Comparison of ENCODE assay signal across 18 cellular contexts in the genomic region with DNA sequence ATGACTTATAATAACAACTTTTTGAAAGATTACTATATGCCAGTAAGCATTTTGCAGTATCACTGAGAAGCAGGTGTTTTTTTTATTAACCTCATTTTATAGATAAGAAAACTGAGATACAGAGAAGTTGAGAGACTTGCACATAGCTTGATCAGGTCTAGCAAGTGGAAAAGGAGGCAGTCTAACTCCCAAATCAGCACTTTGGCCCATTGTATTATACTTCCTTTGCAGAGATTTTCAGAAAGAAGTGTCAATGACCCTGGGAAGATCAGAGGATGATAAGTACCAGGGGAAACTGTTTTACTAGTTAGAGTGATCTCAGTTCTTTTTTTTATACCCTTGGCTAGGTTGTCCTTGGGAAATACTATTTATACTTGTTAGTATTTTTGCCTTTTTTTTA.
DNase-seq lines count a peak whose midpoint lies in the region; ATAC-seq and TF ChIP-seq lines count a peak whose summit lies in the region.
"Had no signal": no experiment of that assay in that cellular context is flagged by ENCODE, and none has a peak within 500 bp of the region (broad histone marks: within the 10 kb centered on the region; RNA-seq: fewer than 3 reads in every experiment).

No MANE protein-coding gene starts in this region.

- no peaks in the 10 kb centered on the region for H3K27me3 ChIP-seq in heart left ventricle
- H3K27me3 ChIP-seq: BLaER1 treated with 17β-estradiol and CSF1 and Interleukin-3, amounts not matched to agents 10 nM and 100 nM had no signal

- H3K4me3 ChIP-seq in heart left ventricle = no peak overlapping the region
- no peak overlapping the region for H3K4me3 ChIP-seq in mucosa of descending colon
- H3K4me3 ChIP-seq: BLaER1 treated with 17β-estradiol and CSF1 and Interleukin-3, amounts not matched to agents 10 nM and 100 nM; GM12878; GM23338 had no signal

- ATAC-seq in heart left ventricle = peak; percentile 28 to 85 (median 51)
- no peak for ATAC-seq in Right ventricle myocardium inferior
- peak; percentile 54 for ATAC-seq in left ventricle myocardium superior
- no peak for ATAC-seq in left cardiac atrium
- peak; percentile 35 for ATAC-seq in mucosa of descending colon
- ATAC-seq in GM21423 (IDR thresholded peaks at IDR 0.05; ENCODE audit: unreplicated experiment) = no peak
- ATAC-seq: GM12878, GM23338 had no signal

- H3K9me3 ChIP-seq in heart left ventricle = peaks cover 0 to 16% (median 2%) of the 10 kb centered on the region in 12 donors
- no peaks in the 10 kb centered on the region for H3K9me3 ChIP-seq in mucosa of descending colon

- H3K4me1 ChIP-seq in heart left ventricle = peaks cover 0 to 14% (median 0%) of the 10 kb centered on the region in 12 donors
- H3K4me1 ChIP-seq in mucosa of descending colon (ENCODE audit: low read depth) = no peaks in the 10 kb centered on the region
- H3K4me1 ChIP-seq: BLaER1 treated with 17β-estradiol and CSF1 and Interleukin-3, amounts not matched to agents 10 nM and 100 nM had no signal

- H3K27ac ChIP-seq in heart left ventricle = no peak overlapping the region
- H3K27ac ChIP-seq: 22Rv1; BLaER1 treated with 17β-estradiol and CSF1 and Interleukin-3, amounts not matched to agents 10 nM and 100 nM had no signal

- DNase-seq in heart left ventricle (no peak), Right ventricle myocardium inferior (ENCODE audit: missing footprints) (no peak), left ventricle myocardium superior (no peak), left cardiac atrium (no peak), mucosa of descending colon (no peak), mucosa of gallbladder (ENCODE audit: low spot score) (no peak)
- DNase-seq: CD4-positive, alpha-beta T cell; CD8-positive, alpha-beta memory T cell; DMS 273 treated with DMSO at 0.1 percent for 48 hours; DMS79; EL; GDM1; HCEC 1CT had no signal

- intact Hi-C loops in heart left ventricle (cut with DNase I) (loop anchor here in 4 of 10 donors (5.0 to 10.0 kb wide), 5 partner anchors 76 to 196 kb away; no protein-coding TSS in a partner anchor), Right ventricle myocardium inferior (cut with DNase I) (no loop called here), left ventricle myocardium superior (cut with micrococcal nuclease) (no loop called here), left cardiac atrium (cut with DNase I) (no loop called here), mucosa of descending colon (cut with DNase I, micrococcal nuclease) (no loop called here)

- TF ChIP-seq CTCF in heart left ventricle (IDR thresholded peaks at IDR 0.05) = no peak
- no peak for TF ChIP-seq CTCF in mucosa of descending colon (IDR thresholded peaks at IDR 0.05)

- H3K36me3 ChIP-seq in heart left ventricle = no peaks in the 10 kb centered on the region
- no peaks in the 10 kb centered on the region for H3K36me3 ChIP-seq in mucosa of descending colon (ENCODE audit: low read depth)
- H3K36me3 ChIP-seq: BLaER1 treated with 17β-estradiol and CSF1 and Interleukin-3, amounts not matched to agents 10 nM and 100 nM had no signal

- TF ChIP-seq POLR2A in heart left ventricle (IDR thresholded peaks at IDR 0.05) = no peak

Comparison
In these comparisons a context has a peak if more than half of its experiments do, and no peak if none do; other contexts are left out.
1. ATAC-seq: peak in heart left ventricle (4 of 4), left ventricle myocardium superior (single experiment) and mucosa of descending colon (single experiment); none in Right ventricle myocardium inferior (single experiment), left cardiac atrium (0 of 2) and GM21423 (single experiment).